ENCODE assay signal across 9 cellular contexts in the genomic region with DNA sequence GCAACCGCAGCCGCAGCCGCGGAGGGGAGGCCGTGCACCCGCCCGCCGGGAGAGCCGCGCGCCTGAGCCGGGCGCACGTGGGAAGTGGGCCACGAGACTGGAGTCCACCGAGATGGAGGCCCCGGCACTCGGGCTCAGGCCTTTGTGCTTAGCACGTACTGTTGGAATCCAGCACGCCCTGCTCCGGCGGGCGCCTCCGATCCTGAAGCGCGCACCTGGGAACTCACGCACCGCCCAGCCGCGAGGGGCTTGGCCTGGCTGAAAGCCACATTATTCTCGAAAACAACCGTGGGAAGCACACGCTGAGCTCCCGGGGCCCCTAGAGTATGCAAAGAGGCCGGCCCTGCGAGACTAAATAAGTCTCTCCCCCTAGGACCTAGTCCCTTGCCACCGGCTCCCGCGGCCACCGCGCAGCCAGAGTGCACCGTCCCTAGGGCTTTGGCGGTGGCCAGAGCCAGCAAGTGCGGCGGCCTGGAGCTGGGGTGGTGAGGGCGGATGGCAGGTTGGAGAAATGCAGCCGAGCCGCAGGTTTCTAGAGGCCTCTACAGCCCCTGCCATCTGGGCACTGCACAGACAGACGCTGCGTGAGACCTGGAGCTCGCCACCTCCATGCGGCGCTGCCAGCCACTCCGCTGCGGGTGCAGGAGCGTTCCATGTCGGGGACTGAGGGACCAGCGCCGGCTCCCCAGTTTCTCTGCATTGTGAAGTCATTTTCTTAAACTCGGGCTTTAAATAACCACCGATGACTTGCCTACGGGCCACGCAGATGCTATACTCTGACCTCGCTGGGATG. TPM values are rescaled to one million over a fixed set of nuclear protein-coding genes. Genes with fewer than 3 reads are reported as not detected.
DNase-seq lines count a peak whose midpoint lies in the region; ATAC-seq and TF ChIP-seq lines count a peak whose summit lies in the region.
"Had no signal": no experiment of that assay in that cellular context is flagged by ENCODE, and none has a peak within 500 bp of the region (broad histone marks: within the 10 kb centered on the region; RNA-seq: fewer than 3 reads in every experiment).

No MANE protein-coding gene starts in this region.

- H3K4me1 ChIP-seq in HUES64 (ENCODE audit: insufficient read depth, low read length) (peaks cover 8% of the 10 kb centered on the region; the same call in 1 of the 2 replicates), mucosa of descending colon (ENCODE audit: low read depth) (peaks cover 10% of the 10 kb centered on the region), tibial nerve (peaks cover 0 to 14% (median 10%) of the 10 kb centered on the region in 4 donors)

- intact Hi-C loops in mucosa of descending colon (cut with DNase I, micrococcal nuclease): loop anchor here (5.0 to 10.0 kb wide), 2 partner anchors 489 to 1402 kb away; no protein-coding TSS in a partner anchor

- under 1% methylated on average over 64 of the region's 64 CpGs for WGBS in HUES64
- 1% methylated on average over 54 to 57 of the region's 64 CpGs for WGBS in tibial nerve, 2 donors

- H3K4me3 Mint-ChIP-seq in activated CD4-positive, alpha-beta T cell treated with anti-CD3 and anti-CD28 coated beads, Interleukin-2, amount 10 ng/mL, durations not matched to agents 7 days and 5 days: peak overlapping the region; percentile 21
- peak overlapping the region; percentile 69 for H3K4me3 Mint-ChIP-seq in endothelial cell (ENCODE audit: unreplicated experiment)

- TF ChIP-seq POLR2A in tibial nerve (IDR thresholded peaks at IDR 0.05): no peak

- peak overlapping the region; percentile 60 for H3K4me3 ChIP-seq in HUES64 (ENCODE audit: low read length)
- H3K4me3 ChIP-seq in mucosa of descending colon: no peak overlapping the region
- H3K4me3 ChIP-seq in tibial nerve: peak overlapping the region; percentile 24 to 54 (median 44)

- TF ChIP-seq CTCF in endothelial cell (IDR thresholded peaks at IDR 0.05; ENCODE audit: unreplicated experiment) (no peak), mucosa of descending colon (IDR thresholded peaks at IDR 0.05) (no peak), tibial nerve (IDR thresholded peaks at IDR 0.05) (no peak)

- no peak overlapping the region for H3K27ac ChIP-seq in HUES64 (ENCODE audit: low read depth, low read length)
- peak overlapping the region in 3 of 4 donors; percentile 4 to 47 (median 30) for H3K27ac ChIP-seq in tibial nerve

- POLR2A ChIA-PET in activated CD4-positive, alpha-beta T cell treated with anti-CD3 and anti-CD28 coated beads, Interleukin-2, amount 10 ng/mL, durations not matched to agents 7 days and 5 days (lab: Charles Lee): interaction anchor here (0.6 kb wide), 1 partner anchor 25 kb away, joined by 3 read pairs; no protein-coding TSS in a partner anchor

- DNase-seq in Daoy (ENCODE audit: low read depth) (peak; percentile 71), endothelial cell (ENCODE audit: low spot score) (peak; percentile 49), mucosa of descending colon (peak; percentile 21 to 56 (median 37)), tibial nerve (ENCODE audit: low spot score in 2 of 2) (peak; percentile 23 to 30), amniotic stem cell (lab: John Stamatoyannopoulos, UW) (no peak)
- DNase-seq in activated CD4-positive, alpha-beta T cell treated with anti-CD3 and anti-CD28 coated beads, Interleukin-2, amount 10 ng/mL, durations not matched to agents 7 days and 5 days: no peak

- CTCF ChIA-PET in activated CD4-positive, alpha-beta T cell treated with anti-CD3 and anti-CD28 coated beads, Interleukin-2, amount 10 ng/mL, durations not matched to agents 7 days and 5 days (lab: Charles Lee): interaction anchor here (0.6 to 2.0 kb wide), 14 partner anchors 10 to 1148 kb away, joined by 3 to 10 read pairs (median 3); no protein-coding TSS in a partner anchor

- H3K36me3 ChIP-seq in HUES64 (ENCODE audit: insufficient read depth, low read length) (no peaks in the 10 kb centered on the region), mucosa of descending colon (ENCODE audit: low read depth) (no peaks in the 10 kb centered on the region), tibial nerve (no peaks in the 10 kb centered on the region)

- H3K4me1 Mint-ChIP-seq in activated CD4-positive, alpha-beta T cell treated with anti-CD3 and anti-CD28 coated beads, Interleukin-2, amount 10 ng/mL, durations not matched to agents 7 days and 5 days: peaks cover 11% of the 10 kb centered on the region
- peaks cover 11% of the 10 kb centered on the region for H3K4me1 Mint-ChIP-seq in endothelial cell (ENCODE audit: unreplicated experiment)

- peak overlapping the region; percentile 77 for H3K9ac ChIP-seq in HUES64 (ENCODE audit: low read depth, low read length)

- no peak for TF ChIP-seq EP300 in tibial nerve (IDR thresholded peaks at IDR 0.05)

- no peak overlapping the region for H3K27ac Mint-ChIP-seq in activated CD4-positive, alpha-beta T cell treated with anti-CD3 and anti-CD28 coated beads, Interleukin-2, amount 10 ng/mL, durations not matched to agents 7 days and 5 days
- H3K27ac Mint-ChIP-seq in endothelial cell (ENCODE audit: unreplicated experiment): no peak overlapping the region

- H3K27me3 ChIP-seq in HUES64 (ENCODE audit: insufficient read depth, low read length): peaks cover 23% of the 10 kb centered on the region
- no peaks in the 10 kb centered on the region for H3K27me3 ChIP-seq in tibial nerve

- H3K9me3 ChIP-seq in HUES64 (ENCODE audit: insufficient read depth, low read depth, low read length) (0 out of 2 replicates have a peak, but pooled peaks cover 5% of the 10 kb centered on the region), mucosa of descending colon (peaks cover 2% of the 10 kb centered on the region), tibial nerve (no peaks in the 10 kb centered on the region)

- H3K36me3 Mint-ChIP-seq in activated CD4-positive, alpha-beta T cell treated with anti-CD3 and anti-CD28 coated beads, Interleukin-2, amount 10 ng/mL, durations not matched to agents 7 days and 5 days (ENCODE audit: low read depth): no peaks in the 10 kb centered on the region
- H3K36me3 Mint-ChIP-seq in endothelial cell (ENCODE audit: low read depth, unreplicated experiment): no peaks in the 10 kb centered on the region

- H3K9me3 Mint-ChIP-seq in activated CD4-positive, alpha-beta T cell treated with anti-CD3 and anti-CD28 coated beads, Interleukin-2, amount 10 ng/mL, durations not matched to agents 7 days and 5 days: no peaks in the 10 kb centered on the region
- H3K9me3 Mint-ChIP-seq in endothelial cell (ENCODE audit: unreplicated experiment): no peaks in the 10 kb centered on the region

- H3K27me3 Mint-ChIP-seq in activated CD4-positive, alpha-beta T cell treated with anti-CD3 and anti-CD28 coated beads, Interleukin-2, amount 10 ng/mL, durations not matched to agents 7 days and 5 days: peaks cover 59% of the 10 kb centered on the region
- peaks cover 6% of the 10 kb centered on the region for H3K27me3 Mint-ChIP-seq in endothelial cell (ENCODE audit: unreplicated experiment)

- ATAC-seq in GM21447 (IDR thresholded peaks at IDR 0.05; ENCODE audit: unreplicated experiment) (peak; percentile 45), mucosa of descending colon (peak; percentile 61)

RNA-seq across cellular contexts. Expression of a gene that starts 42.0 kb away (rescaled TPM):
- not detected in 2 replicates for total RNA-seq in Daoy (2014; rRNA removed; shearing (Covaris generic))
- polyA plus RNA-seq in HUES64 (2013, experiment 1 of 2): not detected
- not detected for polyA plus RNA-seq in HUES64 (2013, experiment 2 of 2)
- 10 to 100 TPM in 1 of 2 experiments, 1 to 10 TPM in 1; 9.5 to 12.2 TPM for total RNA-seq in activated CD4-positive, alpha-beta T cell treated with anti-CD3 and anti-CD28 coated beads, Interleukin-2, amount 10 ng/mL, durations not matched to agents 7 days and 5 days
- total RNA-seq in endothelial cell (ENCODE audit: unreplicated experiment) (not detected), mucosa of descending colon (1 to 10 TPM; 1.2 to 2.8 (median 1.6) TPM), tibial nerve (1 to 10 TPM in 3 of 4 donors, under 1 TPM in 1; 0.60 to 8.3 (median 4.5) TPM)
- total RNA-seq: SK-MEL-5 had no signal

Comparison
In these comparisons a context has a peak if more than half of its experiments do, and no peak if none do; other contexts are left out.
1. DNase-seq: peak in Daoy (single experiment), endothelial cell (single experiment), mucosa of descending colon (3 of 3) and tibial nerve (2 of 2); none in activated CD4-positive, alpha-beta T cell treated with anti-CD3 and anti-CD28 coated beads, Interleukin-2, amount 10 ng/mL, durations not matched to agents 7 days and 5 days (single experiment) and amniotic stem cell (single experiment).